In the genomic region with DNA sequence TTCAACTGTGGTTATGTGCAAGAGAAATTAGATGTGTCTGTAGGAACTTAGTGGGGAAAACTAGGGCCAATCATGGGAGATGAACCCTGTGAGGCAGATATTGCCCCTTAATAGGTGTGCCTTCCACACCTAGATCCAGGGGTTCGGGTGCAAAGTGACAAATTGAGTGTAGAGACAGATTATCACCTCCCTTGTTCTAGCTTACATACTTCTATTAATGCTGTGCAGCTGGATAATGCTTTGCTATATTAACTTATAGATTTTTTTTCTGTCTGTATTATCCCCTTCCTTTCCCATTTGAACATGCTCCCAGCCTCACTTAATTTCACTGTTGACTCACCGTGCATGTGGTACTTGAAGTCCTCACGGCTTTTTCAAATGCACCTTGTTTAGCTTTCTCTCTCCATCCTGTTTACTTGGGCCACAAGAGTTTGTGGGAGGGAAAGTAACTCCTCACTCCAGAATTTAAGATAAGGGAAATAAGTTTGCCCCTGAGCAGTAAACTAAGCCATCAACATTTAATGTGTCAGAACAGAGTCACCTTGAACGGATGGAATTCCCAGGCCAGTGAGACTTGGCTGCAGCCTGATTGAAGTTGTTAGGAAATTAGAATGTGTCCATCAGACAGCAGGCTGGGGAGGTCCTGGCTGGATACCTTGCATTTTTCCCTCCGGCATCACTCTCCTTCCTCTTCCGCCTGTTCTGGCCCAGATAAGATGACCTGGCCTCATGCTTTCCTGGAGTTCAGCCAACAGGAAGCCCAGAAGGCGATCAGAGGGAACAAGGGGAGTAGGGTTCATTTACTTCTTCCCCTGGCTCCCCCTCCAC, we compare ENCODE assay signal across 18 cellular contexts.
DNase-seq lines count a peak whose midpoint lies in the region; FAIRE-seq and TF ChIP-seq lines count a peak whose summit lies in the region.
"Had no signal": no experiment of that assay in that cellular context is flagged by ENCODE, and none has a peak within 500 bp of the region (broad histone marks: within the 10 kb centered on the region; RNA-seq: fewer than 3 reads in every experiment).

No MANE protein-coding gene starts in this region.

- no peak overlapping the region for H3K9ac ChIP-seq in endothelial cell of umbilical vein (replicated peaks; ENCODE audit: extremely low read depth, insufficient read depth, low read length)

- TF ChIP-seq POLR2A in endothelial cell of umbilical vein (IDR thresholded peaks at IDR 0.05; ENCODE audit: low read depth, low read length) (no peak), GM12891 (IDR thresholded peaks at IDR 0.05; ENCODE audit: low read depth, low read length) (no peak)

- no peaks in the 10 kb centered on the region for H3K9me1 ChIP-seq in endothelial cell of umbilical vein (replicated peaks; ENCODE audit: control insufficient read depth, extremely low read depth, insufficient read depth, low read length)

- no TSS peak for BruUV-seq in endothelial cell of umbilical vein (replicated peaks; lab: Mats Ljungman, UMichigan)

- intact Hi-C loops in endothelial cell of umbilical vein (cut with micrococcal nuclease): loop anchor here (10.0 kb wide), 3 partner anchors 205 to 815 kb away; a partner anchor contains a TSS

- H3K36me3 ChIP-seq in endothelial cell of umbilical vein (ENCODE audit: control insufficient read depth in 2 of 2, extremely low read depth in 1 of 2, insufficient read depth in 2 of 2, low read length in 2 of 2): no peaks in the 10 kb centered on the region
- H3K36me3 ChIP-seq: spleen, suprapubic skin had no signal

- H3K4me1 Mint-ChIP-seq in activated naive CD4-positive, alpha-beta T cell treated with anti-CD3 and anti-CD28 coated beads, Interleukin-2, amount 10 ng/mL, durations not matched to agents 7 days and 5 days: peaks cover 6% of the 10 kb centered on the region
- peaks cover 23% of the 10 kb centered on the region for H3K4me1 Mint-ChIP-seq in activated naive CD8-positive, alpha-beta T cell treated with anti-CD3 and anti-CD28 coated beads for 36 hours

- H3K9me3 ChIP-seq in endothelial cell of umbilical vein (replicated peaks; ENCODE audit: control insufficient read depth, insufficient read depth, low read length): no peaks in the 10 kb centered on the region
- H3K9me3 ChIP-seq: suprapubic skin had no signal

- TF ChIP-seq CTCF in endothelial cell of umbilical vein (IDR thresholded peaks at IDR 0.05; ENCODE audit: extremely low read depth in 1 of 2, insufficient read depth in 1 of 2, low read depth in 1 of 2, low read length in 2 of 2): no peak

- DNase-seq in NCI-H2196 (lab: John Stamatoyannopoulos, UW; ENCODE audit: unreplicated experiment) (peak; percentile 2), NCI-H2196 treated with DMSO at 0.1 percent for 48 hours (lab: John Stamatoyannopoulos, UW; ENCODE audit: unreplicated experiment) (no peak), OCI-M1 (lab: John Stamatoyannopoulos, UW) (peak; percentile 38), endothelial cell of umbilical vein (ENCODE audit: low read depth, low spot score) (peak; percentile 83), pulmonary artery endothelial cell (ENCODE audit: low read depth, low spot score) (peak; percentile 73), GM12891 (ENCODE audit: insufficient read length, low spot score) (no peak)
- DNase-seq in activated naive CD4-positive, alpha-beta T cell treated with anti-CD3 and anti-CD28 coated beads, Interleukin-2, amount 10 ng/mL, durations not matched to agents 7 days and 5 days: no peak
- DNase-seq in activated naive CD8-positive, alpha-beta T cell treated with anti-CD3 and anti-CD28 coated beads for 36 hours: no peak
- DNase-seq: activated CD4-positive, CD25-positive, alpha-beta regulatory T cell; COR-L47; IMR-90; midbrain; NCI-H1694; spleen had no signal

- CTCF ChIA-PET in endothelial cell of umbilical vein (lab: Charles Lee): interaction anchor here (0.6 kb wide), 1 partner anchor 81 kb away, joined by 3 read pairs; no protein-coding TSS in a partner anchor
- CTCF ChIA-PET in activated naive CD4-positive, alpha-beta T cell treated with anti-CD3 and anti-CD28 coated beads, Interleukin-2, amount 10 ng/mL, durations not matched to agents 7 days and 5 days (lab: Charles Lee): no interaction called here

- H3K4me3 Mint-ChIP-seq in activated naive CD4-positive, alpha-beta T cell treated with anti-CD3 and anti-CD28 coated beads, Interleukin-2, amount 10 ng/mL, durations not matched to agents 7 days and 5 days: no peak overlapping the region
- H3K4me3 Mint-ChIP-seq in activated naive CD8-positive, alpha-beta T cell treated with anti-CD3 and anti-CD28 coated beads for 36 hours: no peak overlapping the region
- H3K4me3 Mint-ChIP-seq: activated naive CD4-positive, alpha-beta T cell treated with anti-CD3 and anti-CD28 coated beads, Interleukin-2, amount 50 U/mL, for 24 hours had no signal

- H3K27me3 Mint-ChIP-seq in activated naive CD4-positive, alpha-beta T cell treated with anti-CD3 and anti-CD28 coated beads, Interleukin-2, amount 10 ng/mL, durations not matched to agents 7 days and 5 days: peaks cover 3% of the 10 kb centered on the region
- no peaks in the 10 kb centered on the region for H3K27me3 Mint-ChIP-seq in activated naive CD8-positive, alpha-beta T cell treated with anti-CD3 and anti-CD28 coated beads for 36 hours
- H3K27me3 Mint-ChIP-seq: activated naive CD4-positive, alpha-beta T cell treated with anti-CD3 and anti-CD28 coated beads, Interleukin-2, amount 50 U/mL, for 24 hours had no signal

- H3K27ac Mint-ChIP-seq in activated naive CD4-positive, alpha-beta T cell treated with anti-CD3 and anti-CD28 coated beads, Interleukin-2, amount 10 ng/mL, durations not matched to agents 7 days and 5 days: no peak overlapping the region
- no peak overlapping the region for H3K27ac Mint-ChIP-seq in activated naive CD8-positive, alpha-beta T cell treated with anti-CD3 and anti-CD28 coated beads for 36 hours
- H3K27ac Mint-ChIP-seq: activated naive CD4-positive, alpha-beta T cell treated with anti-CD3 and anti-CD28 coated beads, Interleukin-2, amount 50 U/mL, for 24 hours had no signal

- H3K79me2 ChIP-seq in endothelial cell of umbilical vein (ENCODE audit: control insufficient read depth, insufficient read depth, low read length): no peaks in the 10 kb centered on the region

- peaks cover 3% of the 10 kb centered on the region for H3K9me3 Mint-ChIP-seq in activated naive CD4-positive, alpha-beta T cell treated with anti-CD3 and anti-CD28 coated beads, Interleukin-2, amount 10 ng/mL, durations not matched to agents 7 days and 5 days
- H3K9me3 Mint-ChIP-seq in activated naive CD8-positive, alpha-beta T cell treated with anti-CD3 and anti-CD28 coated beads for 36 hours: peaks cover 20% of the 10 kb centered on the region

- no peak overlapping the region for H3K4me3 ChIP-seq in endothelial cell of umbilical vein (replicated peaks in 1 of 3; ENCODE audit: insufficient read depth in 1 of 3, low read depth in 1 of 3, low read length in 3 of 3)
- H3K4me3 ChIP-seq: spleen, suprapubic skin had no signal

- H3K36me3 Mint-ChIP-seq in activated naive CD4-positive, alpha-beta T cell treated with anti-CD3 and anti-CD28 coated beads, Interleukin-2, amount 10 ng/mL, durations not matched to agents 7 days and 5 days: no peaks in the 10 kb centered on the region
- peaks cover 17% of the 10 kb centered on the region for H3K36me3 Mint-ChIP-seq in activated naive CD8-positive, alpha-beta T cell treated with anti-CD3 and anti-CD28 coated beads for 36 hours
- H3K36me3 Mint-ChIP-seq: activated naive CD4-positive, alpha-beta T cell treated with anti-CD3 and anti-CD28 coated beads, Interleukin-2, amount 50 U/mL, for 24 hours had no signal

- no peak overlapping the region for H2AFZ ChIP-seq in endothelial cell of umbilical vein (ENCODE audit: low read depth, low read length)

- dilution Hi-C loops in endothelial cell of umbilical vein (cut with MboI; ENCODE audit: extremely low pct_ligation_motif_present, low sequenced_read_pairs): no loop called here

- no peaks in the 10 kb centered on the region for H4K20me1 ChIP-seq in endothelial cell of umbilical vein (replicated peaks; ENCODE audit: control insufficient read depth, extremely low read depth, insufficient read depth, low read length)

- FAIRE-seq in endothelial cell of umbilical vein (lab: Jason Lieb, UNC): peak; percentile 98
- FAIRE-seq in GM12891 (lab: Jason Lieb, UNC): no peak
- FAIRE-seq: A204.1, colon had no signal

- H3K27me3 ChIP-seq in endothelial cell of umbilical vein (ENCODE audit: control insufficient read depth in 2 of 2, insufficient read depth in 2 of 2, low read length in 2 of 2): no peaks in the 10 kb centered on the region
- H3K27me3 ChIP-seq: suprapubic skin had no signal

- H3K4me1 ChIP-seq in endothelial cell of umbilical vein (ENCODE audit: control insufficient read depth, extremely low read depth, insufficient read depth, low read length): peaks cover 8% of the 10 kb centered on the region

- POLR2A ChIA-PET in endothelial cell of umbilical vein (lab: Charles Lee): no interaction called here

- peak overlapping the region; percentile 39 for H3K27ac ChIP-seq in endothelial cell of umbilical vein (ENCODE audit: insufficient read depth, low read depth, low read length)
- H3K27ac ChIP-seq: spleen, suprapubic skin had no signal

- H3K4me2 ChIP-seq in endothelial cell of umbilical vein (ENCODE audit: insufficient read depth, low read length): no peak overlapping the region

TF ChIP-seq in endothelial cell of umbilical vein, 7 proteins besides CTCF, POLR2A, EP300 and RAD21:
- TF ChIP-seq POLR2AphosphoS5 (IDR thresholded peaks at IDR 0.05; ENCODE audit: insufficient read depth, low read depth, low read length): peak; percentile 78
- peak; percentile 52 for TF ChIP-seq FOS (IDR thresholded peaks at IDR 0.05; ENCODE audit: borderline replicate concordance, insufficient read depth, low read length)
- TF ChIP-seq JUN (IDR thresholded peaks at IDR 0.05; ENCODE audit: borderline replicate concordance, insufficient read depth, insufficient read length, low read depth): no peak
- TF ChIP-seq GATA2 (IDR thresholded peaks at IDR 0.05; ENCODE audit: insufficient read depth, insufficient read length, low read depth, low read length): peak; percentile 93

TF ChIP-seq in GM12891, 5 proteins besides CTCF, POLR2A, EP300 and RAD21:
- TF ChIP-seq POLR2AphosphoS5 (IDR thresholded peaks at IDR 0.05; ENCODE audit: low read depth, low read length) (no peak), POU2F2 (IDR thresholded peaks at IDR 0.05; ENCODE audit: low read depth, low read length) (no peak), TAF1 (IDR thresholded peaks at IDR 0.05; ENCODE audit: low read depth, low read length) (no peak), SPI1 (IDR thresholded peaks at IDR 0.05; ENCODE audit: low read depth, low read length) (no peak), PAX5 (IDR thresholded peaks at IDR 0.05; ENCODE audit: insufficient read depth, low read length, severe bottlenecking) (no peak)

Comparison
In these comparisons a context has a peak if more than half of its experiments do, and no peak if none do; other contexts are left out.
1. DNase-seq: peak in NCI-H2196 (single experiment), OCI-M1 (single experiment), endothelial cell of umbilical vein (single experiment) and pulmonary artery endothelial cell (single experiment); none in NCI-H2196 treated with DMSO at 0.1 percent for 48 hours (single experiment), GM12891 (single experiment), activated naive CD4-positive, alpha-beta T cell treated with anti-CD3 and anti-CD28 coated beads, Interleukin-2, amount 10 ng/mL, durations not matched to agents 7 days and 5 days (single experiment) and activated naive CD8-positive, alpha-beta T cell treated with anti-CD3 and anti-CD28 coated beads for 36 hours (single experiment).